8 cellular contexts compared by ENCODE assay signal in genomic region chr16:88245241-88246081, GRCh38.
DNase-seq lines count a peak whose midpoint lies in the region; ATAC-seq and TF ChIP-seq lines count a peak whose summit lies in the region.
"Not testable (repeated sequence)": the region's sequence is repeated elsewhere in the genome, so short reads cannot be mapped to it uniquely, and the experiment has no call there.

No MANE protein-coding gene starts in this region.

- ATAC-seq in left ventricle myocardium superior, result peak; percentile 93

- not testable (repeated sequence) for H3K36me3 ChIP-seq in adrenal gland (replicated peaks in 1 of 2); sigmoid colon; uterus

- DNase-seq in CD1c-positive myeloid dendritic cell (ENCODE audit: extremely low spot score), result peak; percentile 64
- peak; percentile 99 for DNase-seq in LHCN-M2 (ENCODE audit: low read depth)
- peak; percentile 64 to 86 (median 81) for DNase-seq in adrenal gland
- DNase-seq in epithelial cell of prostate (ENCODE audit: low read depth, low spot score), result peak; percentile 76
- DNase-seq in left ventricle myocardium superior, result peak; percentile 86
- peak; percentile 90 for DNase-seq in mesenteric fat pad (ENCODE audit: low spot score)
- DNase-seq in sigmoid colon, result peak; percentile 96
- DNase-seq in uterus, result peak; percentile 90 to 93

- H3K4me3 ChIP-seq in adrenal gland, sigmoid colon, uterus: not testable (repeated sequence)

- 30 to 56% (median 40%) methylated on average over 5 to 19 of the region's 19 CpGs for WGBS in adrenal gland, 4 donors
- 66 to 67% methylated on average over 19 of the region's 19 CpGs for WGBS in sigmoid colon, 2 donors

- H3K27ac ChIP-seq in adrenal gland, result peak overlapping the region in 3 of 5 donors; percentile 43 to 85 (median 74)
- H3K27ac ChIP-seq in epithelial cell of prostate, result peak overlapping the region; percentile 61
- peak overlapping the region; percentile 60 to 85 (median 75) for H3K27ac ChIP-seq in sigmoid colon
- H3K27ac ChIP-seq in uterus, result peak overlapping the region; percentile 88 to 92

- TF ChIP-seq CTCF in adrenal gland (IDR thresholded peaks at IDR 0.05); sigmoid colon (IDR thresholded peaks at IDR 0.05); uterus (IDR thresholded peaks at IDR 0.05): not testable (repeated sequence)

- peak in 2 of 4 donors; percentile 28 to 71 for TF ChIP-seq EP300 in sigmoid colon (IDR thresholded peaks at IDR 0.05)

- peak in 1 of 2 donors; percentile 38 for TF ChIP-seq POLR2A in adrenal gland (IDR thresholded peaks at IDR 0.05)
- TF ChIP-seq POLR2A in sigmoid colon (IDR thresholded peaks at IDR 0.05); uterus (IDR thresholded peaks at IDR 0.05): not testable (repeated sequence)

- H3K9me3 ChIP-seq in adrenal gland (replicated peaks in 1 of 3); sigmoid colon; uterus: not testable (repeated sequence)

- intact Hi-C loops in adrenal gland (cut with DNase I); left ventricle myocardium superior (cut with micrococcal nuclease); sigmoid colon (cut with DNase I); uterus (cut with DNase I; ENCODE audit: low total_unique reads): not testable (repeated sequence)

- H3K4me1 ChIP-seq in adrenal gland (replicated peaks in 1 of 2); uterus: not testable (repeated sequence)
- H3K4me1 ChIP-seq in sigmoid colon, result peaks cover 0 to 39% (median 32%) of the 10 kb centered on the region in 4 donors

- H3K27me3 ChIP-seq in adrenal gland, sigmoid colon, uterus: not testable (repeated sequence)
